ENCODE assay signal across 9 cellular contexts in the genomic region with DNA sequence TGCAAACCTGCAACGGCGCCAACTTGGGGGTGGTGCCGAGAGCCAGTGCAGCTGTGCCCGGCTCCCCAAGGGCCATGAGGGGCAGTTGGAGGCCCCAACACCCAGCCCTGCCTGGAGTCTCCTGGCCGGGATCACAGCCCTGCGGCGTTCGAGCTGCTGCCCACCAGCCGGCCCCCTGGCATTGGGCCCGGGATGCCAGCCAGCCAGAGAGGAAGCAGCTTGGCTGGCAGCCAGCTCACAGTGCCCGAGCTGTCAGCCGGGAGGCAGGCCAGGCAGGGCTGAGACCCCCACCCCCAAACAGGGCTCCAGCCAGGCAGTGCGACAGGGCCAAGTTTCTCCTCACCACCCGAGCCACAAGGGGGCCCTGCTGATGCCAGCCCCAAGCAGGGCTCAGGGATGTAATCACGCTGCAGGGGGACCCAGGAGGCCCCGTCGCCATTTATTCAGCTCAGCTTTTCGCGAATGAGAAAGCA. TPM values are rescaled to one million over a fixed set of nuclear protein-coding genes. Genes with fewer than 3 reads are reported as not detected.
A peak's percentile ranks its signal among the peaks of the same experiment; 100 is the strongest.
DNase-seq lines count a peak whose midpoint lies in the region; ATAC-seq and TF ChIP-seq lines count a peak whose summit lies in the region.
"Had no signal": no experiment of that assay in that cellular context is flagged by ENCODE, and none has a peak within 500 bp of the region (broad histone marks: within the 10 kb centered on the region; RNA-seq: fewer than 3 reads in every experiment).

No MANE protein-coding gene starts in this region.

- TF ChIP-seq CTCF in CD4-positive, alpha-beta T cell (IDR thresholded peaks at IDR 0.05) = peak; percentile 18
- no peak for TF ChIP-seq CTCF in hepatocyte (IDR thresholded peaks at IDR 0.05; ENCODE audit: poor library complexity)

- WGBS in hepatocyte (ENCODE audit: low lambda C conversion rate, missing lambda C conversion rate) = 75% methylated on average over 19 of the region's 19 CpGs
- WGBS in trophoblast cell (ENCODE audit: extremely low coverage, insufficient coverage, insufficient read length) = no CpG with 5 or more reads among the region's 19 CpGs

- no peak overlapping the region for H3K18ac ChIP-seq in trophoblast cell (ENCODE audit: low read length)

- DNase-seq in CD4-positive, alpha-beta T cell = peak in 4 of 10 experiments; percentile 10 to 18 (median 16)
- peak; percentile 21 for DNase-seq in HT1080 (ENCODE audit: low read depth)
- peak in 13 of 34 experiments; percentile 8 to 41 (median 22) for DNase-seq in T-cell
- peak; percentile 53 for DNase-seq in hepatocyte (ENCODE audit: low spot score)
- DNase-seq in amniotic stem cell (lab: John Stamatoyannopoulos, UW) = no peak
- no peak for DNase-seq in trophoblast cell
- no peak for DNase-seq in NOMO-1 treated with dmso at 0.1 percent for 144 hours (lab: John Stamatoyannopoulos, UW; ENCODE audit: unreplicated experiment)

- H3K4me3 ChIP-seq in hepatocyte (no peak overlapping the region), trophoblast cell (ENCODE audit: low read depth, low read length) (no peak overlapping the region)
- H3K4me3 ChIP-seq: suprapubic skin had no signal

- no peak for ATAC-seq in CD4-positive, alpha-beta T cell (ENCODE audit: poor library complexity)
- ATAC-seq in T-cell (replicated peaks in 1 of 4) = peak in 1 of 4 experiments; percentile 19
- no peak for ATAC-seq in HG02623 (IDR thresholded peaks at IDR 0.05; ENCODE audit: unreplicated experiment)

- H3K27me3 Mint-ChIP-seq in CD4-positive, alpha-beta T cell = no peaks in the 10 kb centered on the region
- H3K27me3 Mint-ChIP-seq in T-cell = no peaks in the 10 kb centered on the region

- H2AFZ ChIP-seq in hepatocyte = no peak overlapping the region
- no peak overlapping the region for H2AFZ ChIP-seq in trophoblast cell (ENCODE audit: insufficient read depth, low read length, poor library complexity)

- no peak overlapping the region for H4K8ac ChIP-seq in trophoblast cell (ENCODE audit: low read depth, low read length)

- no peak overlapping the region for H3K4ac ChIP-seq in trophoblast cell (ENCODE audit: low read depth, low read length)

- intact Hi-C loops in CD4-positive, alpha-beta T cell (cut with DNase I, micrococcal nuclease) = no loop called here

- H3K4me2 ChIP-seq in hepatocyte (no peak overlapping the region), trophoblast cell (ENCODE audit: low read length) (no peak overlapping the region)

- no peaks in the 10 kb centered on the region for H3K9me3 ChIP-seq in CD4-positive, alpha-beta T cell (ENCODE audit: control insufficient read depth, low read length)
- H3K9me3 ChIP-seq in hepatocyte (ENCODE audit: low read depth) = no peaks in the 10 kb centered on the region
- no peaks in the 10 kb centered on the region for H3K9me3 ChIP-seq in trophoblast cell (ENCODE audit: insufficient read depth, low read depth, low read length)
- H3K9me3 ChIP-seq: suprapubic skin had no signal

- H3K14ac ChIP-seq in trophoblast cell (ENCODE audit: low read length) = no peak overlapping the region

- no peaks in the 10 kb centered on the region for H3K79me2 ChIP-seq in hepatocyte
- H3K79me2 ChIP-seq in trophoblast cell (ENCODE audit: control insufficient read depth, insufficient read depth, low read length, poor library complexity) = no peaks in the 10 kb centered on the region

- H3K23ac ChIP-seq in trophoblast cell (ENCODE audit: low read length) = no peak overlapping the region

- peak overlapping the region; percentile 30 for H3K27ac ChIP-seq in CD4-positive, alpha-beta T cell (ENCODE audit: low read depth, low read length)
- H3K27ac ChIP-seq in hepatocyte (no peak overlapping the region), trophoblast cell (ENCODE audit: low read depth, low read length) (no peak overlapping the region)
- H3K27ac ChIP-seq: suprapubic skin had no signal

- H3K36me3 Mint-ChIP-seq in CD4-positive, alpha-beta T cell (ENCODE audit: low read depth) = no peaks in the 10 kb centered on the region
- H3K36me3 Mint-ChIP-seq in T-cell = no peaks in the 10 kb centered on the region

- no peak overlapping the region for H2BK5ac ChIP-seq in trophoblast cell (ENCODE audit: low read depth, low read length, poor library complexity)

- H4K91ac ChIP-seq in trophoblast cell (ENCODE audit: low read depth, low read length) = no peak overlapping the region

- CTCF ChIA-PET in CD4-positive, alpha-beta T cell (lab: Charles Lee) = interaction anchor here (1.1 kb wide), 1 partner anchor 148 kb away, joined by 3 read pairs; no protein-coding TSS in a partner anchor
- CTCF ChIA-PET in T-cell (lab: Charles Lee) = no interaction called here

- H3K9ac ChIP-seq in trophoblast cell (ENCODE audit: low read length) = no peak overlapping the region

- H2AK5ac ChIP-seq in trophoblast cell (ENCODE audit: low read length) = no peak overlapping the region

- no peaks in the 10 kb centered on the region for H3K27me3 ChIP-seq in CD4-positive, alpha-beta T cell (ENCODE audit: control insufficient read depth, insufficient read depth, low read length)
- H3K27me3 ChIP-seq in hepatocyte = no peaks in the 10 kb centered on the region
- H3K27me3 ChIP-seq in trophoblast cell (ENCODE audit: insufficient read depth, low read length) = no peaks in the 10 kb centered on the region
- H3K27me3 ChIP-seq: suprapubic skin had no signal

- H2BK120ac ChIP-seq in trophoblast cell (ENCODE audit: insufficient read depth, low read length, poor library complexity) = no peak overlapping the region

- POLR2A ChIA-PET in CD4-positive, alpha-beta T cell (lab: Charles Lee) = interaction anchor here (0.7 to 2.1 kb wide), 5 partner anchors 9 to 207 kb away, joined by 4 to 10 read pairs (median 4); no protein-coding TSS in a partner anchor
- POLR2A ChIA-PET in T-cell (lab: Charles Lee) = no interaction called here

- H3K4me3 Mint-ChIP-seq in CD4-positive, alpha-beta T cell = no peak overlapping the region
- peak overlapping the region in 1 of 3 donors; percentile 40 for H3K4me3 Mint-ChIP-seq in T-cell

- peaks cover 85% of the 10 kb centered on the region for H3K4me1 Mint-ChIP-seq in CD4-positive, alpha-beta T cell (ENCODE audit: low read depth)
- peaks cover 78 to 84% (median 83%) of the 10 kb centered on the region in 3 donors for H3K4me1 Mint-ChIP-seq in T-cell

- H3K9me2 ChIP-seq in hepatocyte (replicated peaks; ENCODE audit: insufficient read depth) = no peaks in the 10 kb centered on the region

- H3K9me3 Mint-ChIP-seq in CD4-positive, alpha-beta T cell = no peaks in the 10 kb centered on the region
- no peaks in the 10 kb centered on the region for H3K9me3 Mint-ChIP-seq in T-cell

- no peaks in the 10 kb centered on the region for H3K36me3 ChIP-seq in hepatocyte (replicated peaks; ENCODE audit: insufficient read depth, low read depth)
- no peaks in the 10 kb centered on the region for H3K36me3 ChIP-seq in trophoblast cell (ENCODE audit: control insufficient read depth in 1 of 2, insufficient read depth in 2 of 2, low read length in 2 of 2)
- H3K36me3 ChIP-seq: suprapubic skin had no signal

- no peaks in the 10 kb centered on the region for H4K20me1 ChIP-seq in hepatocyte (ENCODE audit: insufficient read depth, poor library complexity, severe bottlenecking)

- H3K27ac Mint-ChIP-seq in CD4-positive, alpha-beta T cell = peak overlapping the region; percentile 90
- H3K27ac Mint-ChIP-seq in T-cell = peak overlapping the region; percentile 80 to 94

- no peak overlapping the region for H4K12ac ChIP-seq in trophoblast cell (ENCODE audit: low read depth, low read length)

- H3K79me1 ChIP-seq in trophoblast cell (ENCODE audit: low read length) = no peaks in the 10 kb centered on the region

- no peak overlapping the region for H2BK12ac ChIP-seq in trophoblast cell (ENCODE audit: low read length)

- H3K4me1 ChIP-seq in hepatocyte (ENCODE audit: insufficient read depth) (peaks cover 22% of the 10 kb centered on the region), trophoblast cell (ENCODE audit: control insufficient read depth in 1 of 2, insufficient read depth in 2 of 2, low read length in 2 of 2) (peaks cover 20 to 31% of the 10 kb centered on the region in 2 experiments)

RNA-seq across cellular contexts. Expression of a gene that starts 26.0 kb away (rescaled TPM):
- 10 to 100 TPM; 61.6 to 64.1 TPM for total RNA-seq in CD4-positive, alpha-beta T cell
- total RNA-seq in HT1080 (2014; rRNA removed; shearing (Covaris generic)) = 33.6 and 41.4 TPM in 2 replicates
- polyA plus RNA-seq in HT1080 (2015; cell fraction: cytosol; rRNA removed) = 16.2 and 18.6 TPM in 2 replicates
- 21.5 and 23.1 TPM in 2 replicates for polyA plus RNA-seq in HT1080 (2015; cell fraction: nucleus; rRNA removed)
- total RNA-seq in T-cell = 10 to 100 TPM; 84.2 to 98.8 (median 88.5) TPM
- 31.1 and 34.3 TPM in 2 replicates for total RNA-seq in hepatocyte
- polyA plus RNA-seq in hepatocyte = 5.0 and 5.9 TPM in 2 replicates
- polyA plus RNA-seq in trophoblast cell (2013) = 13.8 and 14.7 TPM in 2 replicates

Comparison
In these comparisons a context has a peak if more than half of its experiments do, and no peak if none do; other contexts are left out.
1. DNase-seq: peak in HT1080 (single experiment) and hepatocyte (single experiment); none in amniotic stem cell (single experiment), trophoblast cell (0 of 2) and NOMO-1 treated with dmso at 0.1 percent for 144 hours (single experiment).